1 cellular context compared by ENCODE assay signal in genomic region chr15:74281147-74282133, GRCh38.
A peak's percentile ranks its signal among the peaks of the same experiment; 100 is the strongest.
TF ChIP-seq lines count a peak whose summit lies in the region.

No MANE protein-coding gene starts in this region.

TF ChIP-seq in HepG2, 621 proteins besides CTCF, POLR2A, EP300 and RAD21:
- no peak for TF ChIP-seq ELF3 (CRISPR knock-in tag; IDR thresholded peaks at IDR 0.05)
- TF ChIP-seq ZNF629 (CRISPR knock-in tag; conservative IDR thresholded peaks at IDR 0.05): peak; percentile 72
- TF ChIP-seq MAF1 (CRISPR knock-in tag; IDR thresholded peaks at IDR 0.05; ENCODE audit: borderline replicate concordance): no peak
- TF ChIP-seq BRCA1 (CRISPR knock-in tag; IDR thresholded peaks at IDR 0.05): no peak
